In genomic region chr7:12269100-12269895, GRCh38 we compare ENCODE assay signal across 1 cellular context.
TF ChIP-seq lines count a peak whose summit lies in the region.

No MANE protein-coding gene starts in this region.

TF ChIP-seq in HepG2, 621 proteins besides CTCF, POLR2A, EP300 and RAD21 (continued from another document and continues in another):
- 0 out of 2 replicates have a peak, but pooled peaks have one; percentile 34 for TF ChIP-seq ZNF574 (CRISPR knock-in tag; IDR thresholded peaks at IDR 0.05)
- TF ChIP-seq SOX6 (IDR thresholded peaks at IDR 0.05) = no peak
- TF ChIP-seq SOX6 (CRISPR knock-in tag; IDR thresholded peaks at IDR 0.05) = peak; percentile 56
- TF ChIP-seq ZNF281 (CRISPR knock-in tag; IDR thresholded peaks at IDR 0.05; ENCODE audit: borderline replicate concordance) = 0 out of 2 replicates have a peak, but pooled peaks have one; percentile 12
- peak; percentile 49; the same call in 1 of the 2 replicates for TF ChIP-seq REPIN1 (CRISPR knock-in tag; IDR thresholded peaks at IDR 0.05; ENCODE audit: borderline replicate concordance, low read depth)
- peak; percentile 97 for TF ChIP-seq HNF4A (CRISPR knock-in tag; IDR thresholded peaks at IDR 0.05)
- TF ChIP-seq, protein P1, sequence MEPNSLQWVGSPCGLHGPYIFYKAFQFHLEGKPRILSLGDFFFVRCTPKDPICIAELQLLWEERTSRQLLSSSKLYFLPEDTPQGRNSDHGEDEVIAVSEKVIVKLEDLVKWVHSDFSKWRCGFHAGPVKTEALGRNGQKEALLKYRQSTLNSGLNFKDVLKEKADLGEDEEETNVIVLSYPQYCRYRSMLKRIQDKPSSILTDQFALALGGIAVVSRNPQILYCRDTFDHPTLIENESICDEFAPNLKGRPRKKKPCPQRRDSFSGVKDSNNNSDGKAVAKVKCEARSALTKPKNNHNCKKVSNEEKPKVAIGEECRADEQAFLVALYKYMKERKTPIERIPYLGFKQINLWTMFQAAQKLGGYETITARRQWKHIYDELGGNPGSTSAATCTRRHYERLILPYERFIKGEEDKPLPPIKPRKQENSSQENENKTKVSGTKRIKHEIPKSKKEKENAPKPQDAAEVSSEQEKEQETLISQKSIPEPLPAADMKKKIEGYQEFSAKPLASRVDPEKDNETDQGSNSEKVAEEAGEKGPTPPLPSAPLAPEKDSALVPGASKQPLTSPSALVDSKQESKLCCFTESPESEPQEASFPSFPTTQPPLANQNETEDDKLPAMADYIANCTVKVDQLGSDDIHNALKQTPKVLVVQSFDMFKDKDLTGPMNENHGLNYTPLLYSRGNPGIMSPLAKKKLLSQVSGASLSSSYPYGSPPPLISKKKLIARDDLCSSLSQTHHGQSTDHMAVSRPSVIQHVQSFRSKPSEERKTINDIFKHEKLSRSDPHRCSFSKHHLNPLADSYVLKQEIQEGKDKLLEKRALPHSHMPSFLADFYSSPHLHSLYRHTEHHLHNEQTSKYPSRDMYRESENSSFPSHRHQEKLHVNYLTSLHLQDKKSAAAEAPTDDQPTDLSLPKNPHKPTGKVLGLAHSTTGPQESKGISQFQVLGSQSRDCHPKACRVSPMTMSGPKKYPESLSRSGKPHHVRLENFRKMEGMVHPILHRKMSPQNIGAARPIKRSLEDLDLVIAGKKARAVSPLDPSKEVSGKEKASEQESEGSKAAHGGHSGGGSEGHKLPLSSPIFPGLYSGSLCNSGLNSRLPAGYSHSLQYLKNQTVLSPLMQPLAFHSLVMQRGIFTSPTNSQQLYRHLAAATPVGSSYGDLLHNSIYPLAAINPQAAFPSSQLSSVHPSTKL (CRISPR knock-in tag; IDR thresholded peaks at IDR 0.05) = peak; percentile 33; the same call in 1 of the 2 replicates
- TF ChIP-seq TARDBP (CRISPR knock-in tag; IDR thresholded peaks at IDR 0.05) = peak; percentile 46; the same call in 1 of the 2 replicates
- TF ChIP-seq ZNF12 (CRISPR knock-in tag; IDR thresholded peaks at IDR 0.05) = peak; percentile 71; the same call in 1 of the 2 replicates
- peak; percentile 69 for TF ChIP-seq RXRA (CRISPR knock-in tag; IDR thresholded peaks at IDR 0.05)
- 0 out of 2 replicates have a peak, but pooled peaks have one; percentile 29 for TF ChIP-seq BORCS8-MEF2B (CRISPR knock-in tag; IDR thresholded peaks at IDR 0.05)
- TF ChIP-seq PHF8 (CRISPR knock-in tag; IDR thresholded peaks at IDR 0.05) = 0 out of 2 replicates have a peak, but pooled peaks have one; percentile 26
- 0 out of 2 replicates have a peak, but pooled peaks have one; percentile 28 for TF ChIP-seq BHLHE40 (IDR thresholded peaks at IDR 0.05; ENCODE audit: low read length)
- TF ChIP-seq ZNF569 (CRISPR knock-in tag; IDR thresholded peaks at IDR 0.05; ENCODE audit: borderline replicate concordance) = no peak
- 0 out of 2 replicates have a peak, but pooled peaks have one; percentile 20 for TF ChIP-seq FOXA3 (CRISPR knock-in tag; IDR thresholded peaks at IDR 0.05)
- no peak for TF ChIP-seq LCORL (IDR thresholded peaks at IDR 0.05)
- peak; percentile 63; the same call in 1 of the 2 replicates for TF ChIP-seq LCORL (CRISPR knock-in tag; IDR thresholded peaks at IDR 0.05)
- no peak for TF ChIP-seq ZNF501 (CRISPR knock-in tag; IDR thresholded peaks at IDR 0.05)
- no peak for TF ChIP-seq RBAK (CRISPR knock-in tag; IDR thresholded peaks at IDR 0.05)
- peak; percentile 47 for TF ChIP-seq ZNF687 (CRISPR knock-in tag; IDR thresholded peaks at IDR 0.05)
- peak; percentile 21; the same call in 1 of the 2 replicates for TF ChIP-seq UBTF (CRISPR knock-in tag; IDR thresholded peaks at IDR 0.05)
- TF ChIP-seq, protein P2, sequence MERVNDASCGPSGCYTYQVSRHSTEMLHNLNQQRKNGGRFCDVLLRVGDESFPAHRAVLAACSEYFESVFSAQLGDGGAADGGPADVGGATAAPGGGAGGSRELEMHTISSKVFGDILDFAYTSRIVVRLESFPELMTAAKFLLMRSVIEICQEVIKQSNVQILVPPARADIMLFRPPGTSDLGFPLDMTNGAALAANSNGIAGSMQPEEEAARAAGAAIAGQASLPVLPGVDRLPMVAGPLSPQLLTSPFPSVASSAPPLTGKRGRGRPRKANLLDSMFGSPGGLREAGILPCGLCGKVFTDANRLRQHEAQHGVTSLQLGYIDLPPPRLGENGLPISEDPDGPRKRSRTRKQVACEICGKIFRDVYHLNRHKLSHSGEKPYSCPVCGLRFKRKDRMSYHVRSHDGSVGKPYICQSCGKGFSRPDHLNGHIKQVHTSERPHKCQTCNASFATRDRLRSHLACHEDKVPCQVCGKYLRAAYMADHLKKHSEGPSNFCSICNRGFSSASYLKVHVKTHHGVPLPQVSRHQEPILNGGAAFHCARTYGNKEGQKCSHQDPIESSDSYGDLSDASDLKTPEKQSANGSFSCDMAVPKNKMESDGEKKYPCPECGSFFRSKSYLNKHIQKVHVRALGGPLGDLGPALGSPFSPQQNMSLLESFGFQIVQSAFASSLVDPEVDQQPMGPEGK (CRISPR knock-in tag; IDR thresholded peaks at IDR 0.05) = peak; percentile 65
- TF ChIP-seq ZNF30 (CRISPR knock-in tag; IDR thresholded peaks at IDR 0.05) = no peak
- TF ChIP-seq, protein P3, sequence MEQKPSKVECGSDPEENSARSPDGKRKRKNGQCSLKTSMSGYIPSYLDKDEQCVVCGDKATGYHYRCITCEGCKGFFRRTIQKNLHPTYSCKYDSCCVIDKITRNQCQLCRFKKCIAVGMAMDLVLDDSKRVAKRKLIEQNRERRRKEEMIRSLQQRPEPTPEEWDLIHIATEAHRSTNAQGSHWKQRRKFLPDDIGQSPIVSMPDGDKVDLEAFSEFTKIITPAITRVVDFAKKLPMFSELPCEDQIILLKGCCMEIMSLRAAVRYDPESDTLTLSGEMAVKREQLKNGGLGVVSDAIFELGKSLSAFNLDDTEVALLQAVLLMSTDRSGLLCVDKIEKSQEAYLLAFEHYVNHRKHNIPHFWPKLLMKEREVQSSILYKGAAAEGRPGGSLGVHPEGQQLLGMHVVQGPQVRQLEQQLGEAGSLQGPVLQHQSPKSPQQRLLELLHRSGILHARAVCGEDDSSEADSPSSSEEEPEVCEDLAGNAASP (CRISPR knock-in tag; IDR thresholded peaks at IDR 0.05; ENCODE audit: borderline replicate concordance) = peak; percentile 30; the same call in 1 of the 2 replicates
- TF ChIP-seq GATAD2A (CRISPR knock-in tag; IDR thresholded peaks at IDR 0.05) = peak; percentile 48; the same call in 1 of the 2 replicates
- 0 out of 2 replicates have a peak, but pooled peaks have one; percentile 35 for TF ChIP-seq MTA1 (CRISPR knock-in tag; IDR thresholded peaks at IDR 0.05; ENCODE audit: borderline replicate concordance)
- TF ChIP-seq ZNF350 (CRISPR knock-in tag; IDR thresholded peaks at IDR 0.05; ENCODE audit: borderline replicate concordance, low read depth) = no peak
- TF ChIP-seq, protein P4, sequence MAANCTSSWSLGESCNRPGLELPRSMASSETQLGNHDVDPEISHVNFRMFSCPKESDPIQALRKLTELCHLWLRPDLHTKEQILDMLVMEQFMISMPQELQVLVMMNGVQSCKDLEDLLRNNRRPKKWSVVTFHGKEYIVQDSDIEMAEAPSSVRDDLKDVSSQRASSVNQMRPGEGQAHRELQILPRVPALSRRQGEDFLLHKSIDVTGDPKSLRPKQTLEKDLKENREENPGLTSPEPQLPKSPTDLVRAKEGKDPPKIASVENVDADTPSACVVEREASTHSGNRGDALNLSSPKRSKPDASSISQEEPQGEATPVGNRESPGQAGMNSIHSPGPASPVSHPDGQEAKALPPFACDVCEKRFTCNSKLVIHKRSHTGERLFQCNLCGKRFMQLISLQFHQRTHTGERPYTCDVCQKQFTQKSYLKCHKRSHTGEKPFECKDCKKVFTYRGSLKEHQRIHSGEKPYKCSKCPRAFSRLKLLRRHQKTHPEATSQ (CRISPR knock-in tag; IDR thresholded peaks at IDR 0.05; ENCODE audit: borderline replicate concordance) = no peak
